In the genomic region with DNA sequence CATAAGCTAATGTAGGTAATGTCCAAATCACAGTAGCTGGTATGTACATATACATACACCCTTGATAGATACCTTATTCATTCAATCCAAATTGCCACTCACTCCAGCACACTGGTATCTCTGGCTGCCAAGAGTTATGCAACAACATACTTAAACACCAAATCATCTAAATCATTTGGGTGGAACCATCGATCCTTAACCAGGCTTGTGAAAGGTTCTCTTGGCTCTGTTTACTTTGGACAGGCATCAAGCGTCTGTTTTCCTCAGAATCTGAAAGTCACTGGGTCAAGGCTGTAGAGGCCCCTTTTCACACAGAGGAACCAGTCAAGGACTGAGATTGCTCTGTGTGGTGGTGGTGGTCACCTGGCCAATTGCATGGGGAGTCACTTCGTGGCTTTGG, we compare ENCODE assay signal across 10 cellular contexts. TPM values are rescaled to one million over a fixed set of nuclear protein-coding genes. Genes with fewer than 3 reads are reported as not detected.
DNase-seq lines count a peak whose midpoint lies in the region; ATAC-seq and TF ChIP-seq lines count a peak whose summit lies in the region.
"Had no signal": no experiment of that assay in that cellular context is flagged by ENCODE, and none has a peak within 500 bp of the region (broad histone marks: within the 10 kb centered on the region; RNA-seq: fewer than 3 reads in every experiment).

No MANE protein-coding gene starts in this region.

- H3K27ac ChIP-seq in HEK293 (ENCODE audit: extremely low read depth, low read depth, low read length) (no peak overlapping the region), PC-9 (no peak overlapping the region)
- H3K27ac ChIP-seq: cardiac muscle cell, hepatocyte had no signal

- H2AFZ ChIP-seq in PC-9: no peak overlapping the region
- H2AFZ ChIP-seq: hepatocyte had no signal

- peak overlapping the region; percentile 18 for H3K4me3 Mint-ChIP-seq in stimulated activated effector memory CD8-positive, alpha-beta T cell treated with anti-CD3 and anti-CD28 coated beads, Interleukin-12 subunit alpha, Interleukin-12 subunit beta, amount 100 ng/mL, for 72 hours

- H3K79me2 ChIP-seq in PC-9 (ENCODE audit: low read depth): no peaks in the 10 kb centered on the region

- DNase-seq in PC-9: peak in 1 of 2 experiments; percentile 95
- peak; percentile 71 for DNase-seq in fibroblast of pulmonary artery (ENCODE audit: low read depth)
- no peak for DNase-seq in stimulated activated effector memory CD8-positive, alpha-beta T cell treated with anti-CD3 and anti-CD28 coated beads, Interleukin-12 subunit alpha, Interleukin-12 subunit beta, amount 100 ng/mL, for 72 hours (ENCODE audit: low spot score in 2 of 2)
- DNase-seq in T-helper 1 cell: no peak
- no peak for DNase-seq in anterior cingulate cortex (lab: John Stamatoyannopoulos, UW)
- no peak for DNase-seq in activated CD4-positive, alpha-beta T cell treated with anti-CD3 and anti-CD28 coated beads, Interleukin-2, amount 50 U/mL, for 48 hours

- no peak for ATAC-seq in stimulated activated effector memory CD8-positive, alpha-beta T cell treated with anti-CD3 and anti-CD28 coated beads, Interleukin-12 subunit alpha, Interleukin-12 subunit beta, amount 100 ng/mL, for 72 hours

- TF ChIP-seq CTCF in HEK293 (tag by site-specific recombination; IDR thresholded peaks at IDR 0.05) (no peak), PC-9 (conservative IDR thresholded peaks at IDR 0.05) (no peak), fibroblast of pulmonary artery (IDR thresholded peaks at IDR 0.05; ENCODE audit: low read length, missing control alignments) (no peak)

- peaks cover 14% of the 10 kb centered on the region; the same call in 1 of the 2 replicates for H3F3A ChIP-seq in PC-9 (ENCODE audit: insufficient read depth, low read depth)

- POLR2A ChIA-PET in HEK293 (lab: Yijun Ruan, JAX): no interaction called here
- POLR2A ChIA-PET in PC-9 (lab: Charles Lee; ENCODE audit: unreplicated experiment): no interaction called here

- H3K4me2 ChIP-seq in PC-9: peak overlapping the region; percentile 44
- H3K4me2 ChIP-seq: hepatocyte had no signal

- CTCF ChIA-PET in HEK293 (lab: Yijun Ruan, JAX) (no interaction called here), PC-9 (lab: Charles Lee) (no interaction called here)

- no peaks in the 10 kb centered on the region for H3K9me3 Mint-ChIP-seq in stimulated activated effector memory CD8-positive, alpha-beta T cell treated with anti-CD3 and anti-CD28 coated beads, Interleukin-12 subunit alpha, Interleukin-12 subunit beta, amount 100 ng/mL, for 72 hours

- peaks cover 60% of the 10 kb centered on the region for H3K4me1 Mint-ChIP-seq in stimulated activated effector memory CD8-positive, alpha-beta T cell treated with anti-CD3 and anti-CD28 coated beads, Interleukin-12 subunit alpha, Interleukin-12 subunit beta, amount 100 ng/mL, for 72 hours

- H3K27me3 ChIP-seq in PC-9 (ENCODE audit: insufficient read depth, low read depth): no peaks in the 10 kb centered on the region
- H3K27me3 ChIP-seq: cardiac muscle cell, hepatocyte, neutrophil had no signal

- H3K9me2 ChIP-seq in PC-9 (ENCODE audit: insufficient read depth): no peaks in the 10 kb centered on the region

- H3K4me3 ChIP-seq in HEK293 (ENCODE audit: low read depth, low read length) (no peak overlapping the region), PC-9 (no peak overlapping the region), fibroblast of pulmonary artery (replicated peaks; ENCODE audit: low read depth, low read length) (no peak overlapping the region)
- H3K4me3 ChIP-seq: cardiac muscle cell, hepatocyte had no signal

- H3K9me3 ChIP-seq in HEK293 (ENCODE audit: control insufficient read depth, insufficient read depth, low read depth, low read length) (no peaks in the 10 kb centered on the region), PC-9 (ENCODE audit: insufficient read depth, low read depth) (no peaks in the 10 kb centered on the region)
- H3K9me3 ChIP-seq: neutrophil had no signal

- no peak overlapping the region for H3K27ac Mint-ChIP-seq in stimulated activated effector memory CD8-positive, alpha-beta T cell treated with anti-CD3 and anti-CD28 coated beads, Interleukin-12 subunit alpha, Interleukin-12 subunit beta, amount 100 ng/mL, for 72 hours

- BruUV-seq in PC-9 (replicated peaks; lab: Mats Ljungman, UMichigan): no TSS peak

- H3K36me3 ChIP-seq in HEK293 (ENCODE audit: control insufficient read depth in 2 of 2, insufficient read depth in 1 of 2, low read length in 2 of 2) (no peaks in the 10 kb centered on the region), PC-9 (ENCODE audit: low read depth) (no peaks in the 10 kb centered on the region)
- H3K36me3 ChIP-seq: cardiac muscle cell, neutrophil had no signal

- H4K20me1 ChIP-seq in PC-9 (ENCODE audit: insufficient read depth): no peaks in the 10 kb centered on the region

- no peaks in the 10 kb centered on the region for H3K36me3 Mint-ChIP-seq in stimulated activated effector memory CD8-positive, alpha-beta T cell treated with anti-CD3 and anti-CD28 coated beads, Interleukin-12 subunit alpha, Interleukin-12 subunit beta, amount 100 ng/mL, for 72 hours

- H3K4me1 ChIP-seq in HEK293 (ENCODE audit: control insufficient read depth, insufficient read depth, low read length) (peaks cover 2% of the 10 kb centered on the region; the same call in 1 of the 2 replicates), PC-9 (replicated peaks; ENCODE audit: insufficient read depth) (peaks cover 24% of the 10 kb centered on the region)

- intact Hi-C loops in PC-9 (cut with micrococcal nuclease; ENCODE audit: unreplicated experiment): no loop called here

TF ChIP-seq in HEK293, 187 proteins besides CTCF, POLR2A, EP300 and RAD21:
- peak; percentile 15; the same call in 1 of the 2 replicates for TF ChIP-seq ZBTB17 (tag by site-specific recombination; IDR thresholded peaks at IDR 0.05)
- TF ChIP-seq, protein P1, sequence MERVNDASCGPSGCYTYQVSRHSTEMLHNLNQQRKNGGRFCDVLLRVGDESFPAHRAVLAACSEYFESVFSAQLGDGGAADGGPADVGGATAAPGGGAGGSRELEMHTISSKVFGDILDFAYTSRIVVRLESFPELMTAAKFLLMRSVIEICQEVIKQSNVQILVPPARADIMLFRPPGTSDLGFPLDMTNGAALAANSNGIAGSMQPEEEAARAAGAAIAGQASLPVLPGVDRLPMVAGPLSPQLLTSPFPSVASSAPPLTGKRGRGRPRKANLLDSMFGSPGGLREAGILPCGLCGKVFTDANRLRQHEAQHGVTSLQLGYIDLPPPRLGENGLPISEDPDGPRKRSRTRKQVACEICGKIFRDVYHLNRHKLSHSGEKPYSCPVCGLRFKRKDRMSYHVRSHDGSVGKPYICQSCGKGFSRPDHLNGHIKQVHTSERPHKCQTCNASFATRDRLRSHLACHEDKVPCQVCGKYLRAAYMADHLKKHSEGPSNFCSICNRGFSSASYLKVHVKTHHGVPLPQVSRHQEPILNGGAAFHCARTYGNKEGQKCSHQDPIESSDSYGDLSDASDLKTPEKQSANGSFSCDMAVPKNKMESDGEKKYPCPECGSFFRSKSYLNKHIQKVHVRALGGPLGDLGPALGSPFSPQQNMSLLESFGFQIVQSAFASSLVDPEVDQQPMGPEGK (tag by site-specific recombination; IDR thresholded peaks at IDR 0.05): no peak

RNA-seq across cellular contexts. Expression of a gene that starts 24.6 kb away (rescaled TPM):
- 0.30 and 0.90 TPM in 2 replicates for total RNA-seq in PC-9 (2021)
